Comparison of ENCODE assay signal across 8 cellular contexts in the genomic region with DNA sequence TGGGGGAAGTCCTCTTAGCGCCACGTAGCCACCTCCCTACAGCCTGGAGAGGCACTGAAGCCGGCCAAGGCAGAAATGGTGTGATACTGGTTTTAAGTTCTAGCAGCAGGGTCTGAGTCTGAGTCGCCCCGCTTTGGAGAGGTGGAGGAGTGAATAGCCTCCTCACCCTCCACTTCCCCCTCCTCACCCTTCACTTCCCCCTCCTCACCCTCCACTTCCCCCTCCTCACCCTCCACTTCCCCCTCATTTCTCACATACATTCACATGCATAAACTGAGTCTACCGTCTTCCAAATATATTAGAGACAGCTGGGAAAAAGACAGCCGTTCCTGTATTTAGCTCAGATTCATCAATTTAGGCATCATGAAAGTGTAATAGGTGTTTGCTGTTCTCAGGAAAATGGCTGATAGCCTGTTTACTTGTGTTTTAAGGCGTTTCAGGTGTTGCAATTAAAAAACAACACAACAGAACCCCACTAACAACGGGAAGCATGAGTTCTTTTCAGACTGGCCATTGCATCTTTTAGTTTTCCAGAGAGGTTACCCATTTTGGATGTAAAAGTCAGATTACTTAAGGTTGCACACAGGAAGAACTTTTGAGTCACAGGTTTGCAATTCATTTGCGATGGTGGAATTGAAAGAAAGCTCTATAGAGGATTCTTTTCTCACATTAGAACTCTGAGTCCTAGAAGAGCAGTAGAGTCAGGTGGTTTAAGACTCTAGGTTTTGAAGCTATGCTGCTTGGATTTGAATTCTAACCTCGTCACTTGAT. TPM values are rescaled to one million over a fixed set of nuclear protein-coding genes. Genes with fewer than 3 reads are reported as not detected.
A peak's percentile ranks its signal among the peaks of the same experiment; 100 is the strongest.
DNase-seq lines count a peak whose midpoint lies in the region; ATAC-seq and TF ChIP-seq lines count a peak whose summit lies in the region.

No MANE protein-coding gene starts in this region.

- no peaks in the 10 kb centered on the region for H3K4me1 ChIP-seq in aorta (ENCODE audit: control insufficient read depth in 1 of 2, insufficient read depth in 2 of 2, low read length in 2 of 2)

- 9 to 11% methylated on average over 11 of the region's 11 CpGs for WGBS in aorta, 2 donors

- no peaks in the 10 kb centered on the region for H3K9me3 ChIP-seq in aorta (ENCODE audit: control insufficient read depth, low read length)

- no peaks in the 10 kb centered on the region for H3K27me3 ChIP-seq in GM06990 (replicated peaks; ENCODE audit: control insufficient read depth, insufficient read depth, low read length)
- H3K27me3 ChIP-seq in aorta (ENCODE audit: control insufficient read depth in 1 of 2, insufficient read depth in 2 of 2, low read length in 1 of 2) = no peaks in the 10 kb centered on the region

- H3K36me3 ChIP-seq in GM06990 (ENCODE audit: control insufficient read depth, insufficient read depth, low read length) = no peaks in the 10 kb centered on the region
- H3K36me3 ChIP-seq in aorta (ENCODE audit: control insufficient read depth in 1 of 2, insufficient read depth in 2 of 2, low read length in 1 of 2) = no peaks in the 10 kb centered on the region

- peak; percentile 31 for ATAC-seq in aorta (ENCODE audit: low FRiP score)
- no peak for ATAC-seq in HG03280 (IDR thresholded peaks at IDR 0.05; ENCODE audit: unreplicated experiment)
- no peak for ATAC-seq in GM18909 (IDR thresholded peaks at IDR 0.05; ENCODE audit: poor library complexity, unreplicated experiment)

- TF ChIP-seq CTCF in GM06990 (IDR thresholded peaks at IDR 0.05; ENCODE audit: insufficient read depth, low read length, poor library complexity, severe bottlenecking) = no peak

- intact Hi-C loops in aorta (cut with DNase I) = loop anchor here in 1 of 2 donors (2.0 to 10.0 kb wide), 3 partner anchors 19 to 699 kb away; a partner anchor contains a TSS

- no peak for DNase-seq in GM06990 (ENCODE audit: extremely low read depth, insufficient read length)
- DNase-seq in NCI-H69 (lab: John Stamatoyannopoulos, UW) = peak; percentile 40
- peak; percentile 7 for DNase-seq in cerebellum (ENCODE audit: low spot score)
- peak; percentile 44 for DNase-seq in medulla oblongata (ENCODE audit: extremely low spot score)
- DNase-seq in aorta = no peak
- DNase-seq in NCI-H345 treated with DMSO at 0.1 percent for 48 hours (lab: John Stamatoyannopoulos, UW; ENCODE audit: unreplicated experiment) = no peak

- H3K4me3 ChIP-seq in GM06990 (replicated peaks; ENCODE audit: low read depth, low read length) (peak overlapping the region; percentile 72), aorta (ENCODE audit: low read length in 2 of 2) (peak overlapping the region; percentile 70 to 81)

- peak overlapping the region in 1 of 2 donors; percentile 34 for H3K27ac ChIP-seq in aorta (ENCODE audit: low read depth in 1 of 2, low read length in 2 of 2)

RNA-seq across cellular contexts. Expression of a gene that starts 0.8 kb away (rescaled TPM):
- total RNA-seq in cerebellum = 12.7 TPM
- 10 to 100 TPM; 16.2 to 17.5 TPM for total RNA-seq in aorta
- polyA plus RNA-seq in aorta = 10 to 100 TPM in 1 of 2 donors, 1 to 10 TPM in 1; 8.5 to 19.0 TPM

Comparison
In these comparisons a context has a peak if more than half of its experiments do, and no peak if none do; other contexts are left out.
1. DNase-seq: peak in NCI-H69 (single experiment), cerebellum (single experiment) and medulla oblongata (single experiment); none in GM06990 (single experiment), aorta (0 of 2) and NCI-H345 treated with DMSO at 0.1 percent for 48 hours (single experiment).